In the genomic region with DNA sequence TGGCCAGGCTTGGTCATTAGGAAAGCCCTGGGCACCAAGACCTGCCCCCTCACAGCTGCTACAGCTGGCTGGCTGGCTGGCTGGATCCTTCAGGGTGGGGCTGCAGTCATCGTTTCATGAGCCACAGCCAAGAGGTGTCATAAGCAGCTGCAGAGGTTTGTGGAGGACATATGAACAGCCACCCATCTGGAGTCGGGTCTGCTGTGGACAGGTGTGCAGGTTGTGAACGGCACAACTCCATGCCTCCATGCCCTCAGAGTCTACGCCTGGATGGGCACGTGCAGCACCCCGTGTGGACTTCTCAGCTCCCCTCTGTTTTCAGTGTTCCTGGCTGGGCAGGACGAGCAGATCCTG, we compare ENCODE assay signal across 8 cellular contexts.
DNase-seq lines count a peak whose midpoint lies in the region; ATAC-seq and TF ChIP-seq lines count a peak whose summit lies in the region.
"Not testable (repeated sequence)": the region's sequence is repeated elsewhere in the genome, so short reads cannot be mapped to it uniquely, and the experiment has no call there.

No MANE protein-coding gene starts in this region.

- peaks cover 19% of the 10 kb centered on the region for H3K4me1 ChIP-seq in DND-41 (ENCODE audit: insufficient read depth, low read length)
- H3K4me1 ChIP-seq in OCI-LY7 (ENCODE audit: insufficient read depth, low read length, poor library complexity, severe bottlenecking): peaks cover 13% of the 10 kb centered on the region
- not testable (repeated sequence) for H3K4me1 ChIP-seq in gastroesophageal sphincter; liver (ENCODE audit: control insufficient read depth in 4 of 4, insufficient read depth in 4 of 4, low read length in 3 of 4)

- DNase-seq in DND-41 (peak; percentile 62), OCI-LY7 (ENCODE audit: low spot score) (peak; percentile 59)
- DNase-seq in activated CD4-positive, alpha-beta memory T cell treated with anti-CD3 and anti-CD28 coated beads for 36 hours: peak; percentile 14
- not testable (repeated sequence) for DNase-seq in activated naive CD8-positive, alpha-beta T cell treated with anti-CD3 and anti-CD28 coated beads, Interleukin-2, amount 10 ng/mL, durations not matched to agents 7 days and 5 days; natural killer cell
- DNase-seq in stimulated activated naive B cell treated with anti-CD40 and anti-IgM and Interleukin-4, amounts not matched to agents 10 μg/mL and 1 μg/mL and 100 μg/mL, for 72 hours: peak; percentile 36

- not testable (repeated sequence) for H3K27ac Mint-ChIP-seq in activated CD4-positive, alpha-beta memory T cell treated with anti-CD3 and anti-CD28 coated beads for 36 hours; activated naive CD8-positive, alpha-beta T cell treated with anti-CD3 and anti-CD28 coated beads, Interleukin-2, amount 10 ng/mL, durations not matched to agents 7 days and 5 days; natural killer cell; stimulated activated naive B cell treated with anti-CD40 and anti-IgM and Interleukin-4, amounts not matched to agents 10 μg/mL and 1 μg/mL and 100 μg/mL, for 72 hours

- BruUV-seq in OCI-LY7 (replicated peaks; lab: Mats Ljungman, UMichigan): not testable (repeated sequence)

- not testable (repeated sequence) for H3K9me2 ChIP-seq in OCI-LY7 (ENCODE audit: insufficient read depth, low read length)

- intact Hi-C loops in OCI-LY7 (cut with micrococcal nuclease; ENCODE audit: unreplicated experiment); activated CD4-positive, alpha-beta memory T cell treated with anti-CD3 and anti-CD28 coated beads for 36 hours (cut with micrococcal nuclease); natural killer cell (cut with micrococcal nuclease): not testable (repeated sequence)

- H3K4me2 ChIP-seq in DND-41 (ENCODE audit: insufficient read depth, low read length): peak overlapping the region; percentile 48
- H3K4me2 ChIP-seq in OCI-LY7 (ENCODE audit: low read length): peak overlapping the region; percentile 29; the same call in 1 of the 2 replicates

- H3K36me3 Mint-ChIP-seq in activated CD4-positive, alpha-beta memory T cell treated with anti-CD3 and anti-CD28 coated beads for 36 hours; activated naive CD8-positive, alpha-beta T cell treated with anti-CD3 and anti-CD28 coated beads, Interleukin-2, amount 10 ng/mL, durations not matched to agents 7 days and 5 days; natural killer cell; stimulated activated naive B cell treated with anti-CD40 and anti-IgM and Interleukin-4, amounts not matched to agents 10 μg/mL and 1 μg/mL and 100 μg/mL, for 72 hours: not testable (repeated sequence)

- not testable (repeated sequence) for H3K9me3 Mint-ChIP-seq in activated CD4-positive, alpha-beta memory T cell treated with anti-CD3 and anti-CD28 coated beads for 36 hours; activated naive CD8-positive, alpha-beta T cell treated with anti-CD3 and anti-CD28 coated beads, Interleukin-2, amount 10 ng/mL, durations not matched to agents 7 days and 5 days; natural killer cell; stimulated activated naive B cell treated with anti-CD40 and anti-IgM and Interleukin-4, amounts not matched to agents 10 μg/mL and 1 μg/mL and 100 μg/mL, for 72 hours

- not testable (repeated sequence) for H2AFZ ChIP-seq in DND-41 (ENCODE audit: low read depth, low read length); OCI-LY7 (ENCODE audit: low read length)

- ATAC-seq in DND-41 (ENCODE audit: insufficient read depth, low read depth) (peak; percentile 59), gastroesophageal sphincter (peak; percentile 58), natural killer cell (peak in 2 of 3 donors; percentile 47 to 67)
- ATAC-seq in activated naive CD8-positive, alpha-beta T cell treated with anti-CD3 and anti-CD28 coated beads, Interleukin-2, amount 10 ng/mL, durations not matched to agents 7 days and 5 days (ENCODE audit: low read depth): peak; percentile 12
- peak; percentile 77 to 88 for ATAC-seq in stimulated activated naive B cell treated with anti-CD40 and anti-IgM and Interleukin-4, amounts not matched to agents 10 μg/mL and 1 μg/mL and 100 μg/mL, for 72 hours (replicated peaks)

- H4K20me1 ChIP-seq in DND-41 (ENCODE audit: insufficient read depth, low read length); OCI-LY7 (ENCODE audit: insufficient read depth, low read length): not testable (repeated sequence)

- not testable (repeated sequence) for H3K9me3 ChIP-seq in DND-41 (ENCODE audit: insufficient read depth, low read length, severe bottlenecking); OCI-LY7 (ENCODE audit: low read length); gastroesophageal sphincter; liver (ENCODE audit: control insufficient read depth in 4 of 4, low read length in 3 of 4)

- H3K27me3 ChIP-seq in DND-41 (ENCODE audit: insufficient read depth, low read length, poor library complexity); gastroesophageal sphincter; liver (ENCODE audit: control insufficient read depth in 4 of 4, insufficient read depth in 4 of 4, low read length in 3 of 4): not testable (repeated sequence)

- TF ChIP-seq RAD21 in liver (IDR thresholded peaks at IDR 0.05): not testable (repeated sequence)

- peak overlapping the region; percentile 30; the same call in 1 of the 2 replicates for H3K9ac ChIP-seq in DND-41 (ENCODE audit: low read depth, low read length)
- H3K9ac ChIP-seq in liver (ENCODE audit: low read depth in 1 of 2, low read length in 2 of 2): not testable (repeated sequence)

- not testable (repeated sequence) for TF ChIP-seq POLR2A in gastroesophageal sphincter (IDR thresholded peaks at IDR 0.05)

- H3K36me3 ChIP-seq in DND-41 (ENCODE audit: insufficient read depth, low read length); OCI-LY7 (ENCODE audit: insufficient read depth, low read length); gastroesophageal sphincter; liver (ENCODE audit: control insufficient read depth in 4 of 4, insufficient read depth in 3 of 4, low read depth in 1 of 4, low read length in 3 of 4): not testable (repeated sequence)

- no CpG with 5 or more reads among the region's 7 CpGs for WGBS in gastroesophageal sphincter (ENCODE audit: low coverage in 1 of 2), 2 donors
- 34% methylated on average over 7 of the region's 7 CpGs for WGBS in liver

- TF ChIP-seq EP300 in gastroesophageal sphincter (IDR thresholded peaks at IDR 0.05): not testable (repeated sequence)

- CTCF ChIA-PET in OCI-LY7 (lab: Charles Lee; ENCODE audit: unreplicated experiment); activated CD4-positive, alpha-beta memory T cell treated with anti-CD3 and anti-CD28 coated beads for 36 hours (lab: Charles Lee): not testable (repeated sequence)

- H3K27ac ChIP-seq in DND-41 (ENCODE audit: low read length) (peak overlapping the region; percentile 78), liver (ENCODE audit: low read depth in 1 of 2, low read length in 2 of 2) (peak overlapping the region; percentile 41 to 50)
- H3K27ac ChIP-seq in OCI-LY7 (ENCODE audit: low read depth, low read length, poor library complexity, severe bottlenecking); gastroesophageal sphincter: not testable (repeated sequence)

- not testable (repeated sequence) for H3K4me1 Mint-ChIP-seq in activated CD4-positive, alpha-beta memory T cell treated with anti-CD3 and anti-CD28 coated beads for 36 hours (ENCODE audit: low read depth); activated naive CD8-positive, alpha-beta T cell treated with anti-CD3 and anti-CD28 coated beads, Interleukin-2, amount 10 ng/mL, durations not matched to agents 7 days and 5 days; natural killer cell; stimulated activated naive B cell treated with anti-CD40 and anti-IgM and Interleukin-4, amounts not matched to agents 10 μg/mL and 1 μg/mL and 100 μg/mL, for 72 hours

- not testable (repeated sequence) for H3K27me3 Mint-ChIP-seq in activated CD4-positive, alpha-beta memory T cell treated with anti-CD3 and anti-CD28 coated beads for 36 hours; activated naive CD8-positive, alpha-beta T cell treated with anti-CD3 and anti-CD28 coated beads, Interleukin-2, amount 10 ng/mL, durations not matched to agents 7 days and 5 days; natural killer cell (ENCODE audit: low read depth in 2 of 2); stimulated activated naive B cell treated with anti-CD40 and anti-IgM and Interleukin-4, amounts not matched to agents 10 μg/mL and 1 μg/mL and 100 μg/mL, for 72 hours

- POLR2A ChIA-PET in OCI-LY7 (lab: Charles Lee); activated CD4-positive, alpha-beta memory T cell treated with anti-CD3 and anti-CD28 coated beads for 36 hours (lab: Charles Lee); activated naive CD8-positive, alpha-beta T cell treated with anti-CD3 and anti-CD28 coated beads, Interleukin-2, amount 10 ng/mL, durations not matched to agents 7 days and 5 days (lab: Charles Lee): not testable (repeated sequence)

- H3K4me3 ChIP-seq in DND-41 (ENCODE audit: low read depth in 1 of 2, low read length in 2 of 2); OCI-LY7 (ENCODE audit: low read depth, low read length, poor library complexity, severe bottlenecking); gastroesophageal sphincter; liver (ENCODE audit: low read depth in 1 of 3, low read length in 3 of 3): not testable (repeated sequence)

- not testable (repeated sequence) for H3K79me2 ChIP-seq in DND-41 (ENCODE audit: insufficient read depth, low read length); OCI-LY7 (ENCODE audit: insufficient read depth, low read depth, low read length)

- TF ChIP-seq CTCF in DND-41 (IDR thresholded peaks at IDR 0.05; ENCODE audit: borderline replicate concordance, extremely low read depth, low read length, poor library complexity, severe bottlenecking); OCI-LY7 (conservative IDR thresholded peaks at IDR 0.05; ENCODE audit: low read length); gastroesophageal sphincter (IDR thresholded peaks at IDR 0.05); liver (IDR thresholded peaks at IDR 0.05; ENCODE audit: low read depth, low read length, missing input control); natural killer cell (IDR thresholded peaks at IDR 0.05): not testable (repeated sequence)

- not testable (repeated sequence) for H3K4me3 Mint-ChIP-seq in activated CD4-positive, alpha-beta memory T cell treated with anti-CD3 and anti-CD28 coated beads for 36 hours; activated naive CD8-positive, alpha-beta T cell treated with anti-CD3 and anti-CD28 coated beads, Interleukin-2, amount 10 ng/mL, durations not matched to agents 7 days and 5 days; natural killer cell; stimulated activated naive B cell treated with anti-CD40 and anti-IgM and Interleukin-4, amounts not matched to agents 10 μg/mL and 1 μg/mL and 100 μg/mL, for 72 hours

Comparison
In these comparisons a context has a peak if more than half of its experiments do, and no peak if none do; other contexts are left out.
1. ATAC-seq: peak in every context shown above with its lines; median percentile 82 in stimulated activated naive B cell treated with anti-CD40 and anti-IgM and Interleukin-4, amounts not matched to agents 10 μg/mL and 1 μg/mL and 100 μg/mL, for 72 hours; 59 in DND-41; 58 in gastroesophageal sphincter; 57 in natural killer cell; 12 in activated naive CD8-positive, alpha-beta T cell treated with anti-CD3 and anti-CD28 coated beads, Interleukin-2, amount 10 ng/mL, durations not matched to agents 7 days and 5 days.